In genomic region chr15:51260262-51260661, GRCh38 we compare ENCODE assay signal across 17 cellular contexts.
DNase-seq lines count a peak whose midpoint lies in the region; ATAC-seq and TF ChIP-seq lines count a peak whose summit lies in the region.
"Had no signal": no experiment of that assay in that cellular context is flagged by ENCODE, and none has a peak within 500 bp of the region (broad histone marks: within the 10 kb centered on the region; RNA-seq: fewer than 3 reads in every experiment).

No MANE protein-coding gene starts in this region.

- intact Hi-C loops in IMR-90 (cut with micrococcal nuclease) (no loop called here), sciatic nerve (cut with DNase I) (no loop called here)

- H3K4me3 ChIP-seq in IMR-90 (ENCODE audit: insufficient read depth, low read depth, low read length) (no peak overlapping the region), fibroblast of mammary gland (ENCODE audit: control insufficient read depth, low read depth, low read length) (no peak overlapping the region)

- peaks cover 54% of the 10 kb centered on the region for H3K27me3 ChIP-seq in IMR-90 (ENCODE audit: control insufficient read depth, insufficient read depth, low read length)

- DNase-seq in EH (ENCODE audit: low read depth), result peak; percentile 75
- peak; percentile 8 for DNase-seq in IMR-90
- peak; percentile 96 for DNase-seq in fibroblast of mammary gland (ENCODE audit: low read depth)
- DNase-seq in sciatic nerve (ENCODE audit: low spot score), result no peak
- no peak for DNase-seq in LoVo (ENCODE audit: low spot score)
- no peak for DNase-seq in progenitor cell of endocrine pancreas (ENCODE audit: low spot score, unreplicated experiment)
- DNase-seq in germinal center (ENCODE audit: low spot score), result no peak
- DNase-seq: C1 segment of cervical spinal cord, DMS153, GOT3, MM.1S, NCI-H1105, NCI-H1694 treated with DMSO at 0.1 percent for 48 hours, NCI-H69, PC-3 had no signal

- no peaks in the 10 kb centered on the region for H3K36me3 Mint-ChIP-seq in progenitor cell of endocrine pancreas (ENCODE audit: insufficient read depth)

- H2BK20ac ChIP-seq in IMR-90 (ENCODE audit: low read depth, low read length), result no peak overlapping the region

- CTCF ChIA-PET in IMR-90 (lab: Yijun Ruan, JAX), result no interaction called here

- H3K79me1 ChIP-seq in IMR-90 (ENCODE audit: low read depth in 1 of 2, low read length in 2 of 2), result no peaks in the 10 kb centered on the region

- no peak overlapping the region for H3K9ac ChIP-seq in IMR-90 (ENCODE audit: low read depth, low read length)

- H3K9me1 ChIP-seq in IMR-90 (ENCODE audit: insufficient read depth, low read length), result no peaks in the 10 kb centered on the region

- H4K8ac ChIP-seq in IMR-90 (ENCODE audit: low read depth in 2 of 2, low read length in 2 of 2), result no peak overlapping the region

- no peak overlapping the region for H2BK120ac ChIP-seq in IMR-90 (ENCODE audit: low read depth, low read length)

- no peak overlapping the region for H2AFZ ChIP-seq in IMR-90 (replicated peaks; ENCODE audit: low read length, poor library complexity)

- POLR2A ChIA-PET in IMR-90 (lab: Charles Lee; ENCODE audit: unreplicated experiment), result no interaction called here

- H3K27me3 Mint-ChIP-seq in progenitor cell of endocrine pancreas, result peaks cover 25% of the 10 kb centered on the region

- BruUV-seq in IMR-90 (replicated peaks; lab: Mats Ljungman, UMichigan), result no TSS peak

- H3K9me3 Mint-ChIP-seq in progenitor cell of endocrine pancreas (ENCODE audit: low read depth), result peaks cover 5% of the 10 kb centered on the region

- no peak overlapping the region for H3K23ac ChIP-seq in IMR-90 (ENCODE audit: low read depth, low read length)

- no peak for TF ChIP-seq RAD21 in IMR-90 (IDR thresholded peaks at IDR 0.05; ENCODE audit: low read length)

- peaks cover 11% of the 10 kb centered on the region for H3K9me3 ChIP-seq in IMR-90 (ENCODE audit: control insufficient read depth, insufficient read depth, low read length)

- no peak overlapping the region for H3K4me3 Mint-ChIP-seq in progenitor cell of endocrine pancreas (ENCODE audit: low read depth)

- H2BK5ac ChIP-seq in IMR-90 (ENCODE audit: low read depth, low read length, poor library complexity, severe bottlenecking), result no peak overlapping the region

- H3K14ac ChIP-seq in IMR-90 (replicated peaks; ENCODE audit: low read depth, low read length), result no peak overlapping the region

- no peak overlapping the region for H3K4ac ChIP-seq in IMR-90 (ENCODE audit: low read depth, low read length)

- ATAC-seq in IMR-90 (ENCODE audit: low read depth) (no peak), sciatic nerve (peak; percentile 85), GM19452 (IDR thresholded peaks at IDR 0.05; ENCODE audit: unreplicated experiment) (no peak)
- ATAC-seq: HepG2, PC-3 had no signal

- 21% methylated on average over 4 of the region's 6 CpGs; no CpG with 5 or more reads in 1 of the 2 experiments for WGBS in IMR-90 (ENCODE audit: extremely low coverage in 2 of 2, insufficient read length in 1 of 2), 2 experiments

- H3K27ac Mint-ChIP-seq in progenitor cell of endocrine pancreas, result no peak overlapping the region

- H3K4me1 ChIP-seq in IMR-90 (ENCODE audit: control insufficient read depth, insufficient read depth, low read length), result no peaks in the 10 kb centered on the region

- no peak overlapping the region for H4K91ac ChIP-seq in IMR-90 (ENCODE audit: insufficient read depth, low read depth, low read length)

- H3K36me3 ChIP-seq in IMR-90 (ENCODE audit: control insufficient read depth, insufficient read depth, low read length), result no peaks in the 10 kb centered on the region

- dilution Hi-C loops in IMR-90 (cut with HindIII; ENCODE audit: low sequenced_read_pairs, unreplicated experiment), result no loop called here

- no peak overlapping the region for H2AK5ac ChIP-seq in IMR-90 (ENCODE audit: low read depth, low read length)

- no peak overlapping the region for H2AK9ac ChIP-seq in IMR-90 (replicated peaks; ENCODE audit: low read depth, low read length, poor library complexity)

- in situ Hi-C loops in IMR-90 (cut with MboI; ENCODE audit: low sequenced_read_pairs), result no loop called here

- H3K4me1 Mint-ChIP-seq in progenitor cell of endocrine pancreas (ENCODE audit: low read depth), result peaks cover 7% of the 10 kb centered on the region

- no peak overlapping the region for H3K18ac ChIP-seq in IMR-90 (ENCODE audit: low read depth, low read length)

- no peak overlapping the region for H3K56ac ChIP-seq in IMR-90 (ENCODE audit: extremely low read depth, insufficient read depth, low read length)

- TF ChIP-seq POLR2A in IMR-90 (IDR thresholded peaks at IDR 0.05; ENCODE audit: low read depth, low read length), result no peak

- TF ChIP-seq CTCF in IMR-90 (conservative IDR thresholded peaks at IDR 0.05; ENCODE audit: low read depth, low read length) (no peak), fibroblast of mammary gland (conservative IDR thresholded peaks at IDR 0.05; ENCODE audit: control insufficient read depth, insufficient read depth, low read depth, low read length) (no peak), progenitor cell of endocrine pancreas (IDR thresholded peaks at IDR 0.05; ENCODE audit: unreplicated experiment) (no peak)

- no peak overlapping the region for H4K5ac ChIP-seq in IMR-90 (ENCODE audit: low read depth, low read length)

- no peak overlapping the region for H3K27ac ChIP-seq in IMR-90 (ENCODE audit: insufficient read depth, low read length)

- H4K20me1 ChIP-seq in IMR-90 (ENCODE audit: insufficient read depth, low read length), result no peaks in the 10 kb centered on the region

- H3K4me2 ChIP-seq in IMR-90 (ENCODE audit: low read depth, low read length), result no peak overlapping the region

- no peak overlapping the region for H2BK15ac ChIP-seq in IMR-90 (ENCODE audit: low read depth, low read length)

TF ChIP-seq in IMR-90, 13 proteins besides CTCF, POLR2A, EP300 and RAD21:
- no peak for TF ChIP-seq CHD1 (IDR thresholded peaks at IDR 0.05; ENCODE audit: low read depth, low read length)
- TF ChIP-seq NFE2L2 (IDR thresholded peaks at IDR 0.05; ENCODE audit: low read depth, low read length), result no peak
- TF ChIP-seq USF2 (IDR thresholded peaks at IDR 0.05; ENCODE audit: low read depth, low read length), result no peak
- no peak for TF ChIP-seq MAZ (IDR thresholded peaks at IDR 0.05; ENCODE audit: borderline replicate concordance, low read depth, low read length)
TF ChIP-seq in IMR-90: peak in this region for 0.

Comparison
In these comparisons a context has a peak if more than half of its experiments do, and no peak if none do; other contexts are left out.
1. DNase-seq: peak in EH (single experiment), IMR-90 (single experiment) and fibroblast of mammary gland (single experiment); none in sciatic nerve (single experiment), LoVo (single experiment), progenitor cell of endocrine pancreas (single experiment) and germinal center (single experiment).